In the genomic region with DNA sequence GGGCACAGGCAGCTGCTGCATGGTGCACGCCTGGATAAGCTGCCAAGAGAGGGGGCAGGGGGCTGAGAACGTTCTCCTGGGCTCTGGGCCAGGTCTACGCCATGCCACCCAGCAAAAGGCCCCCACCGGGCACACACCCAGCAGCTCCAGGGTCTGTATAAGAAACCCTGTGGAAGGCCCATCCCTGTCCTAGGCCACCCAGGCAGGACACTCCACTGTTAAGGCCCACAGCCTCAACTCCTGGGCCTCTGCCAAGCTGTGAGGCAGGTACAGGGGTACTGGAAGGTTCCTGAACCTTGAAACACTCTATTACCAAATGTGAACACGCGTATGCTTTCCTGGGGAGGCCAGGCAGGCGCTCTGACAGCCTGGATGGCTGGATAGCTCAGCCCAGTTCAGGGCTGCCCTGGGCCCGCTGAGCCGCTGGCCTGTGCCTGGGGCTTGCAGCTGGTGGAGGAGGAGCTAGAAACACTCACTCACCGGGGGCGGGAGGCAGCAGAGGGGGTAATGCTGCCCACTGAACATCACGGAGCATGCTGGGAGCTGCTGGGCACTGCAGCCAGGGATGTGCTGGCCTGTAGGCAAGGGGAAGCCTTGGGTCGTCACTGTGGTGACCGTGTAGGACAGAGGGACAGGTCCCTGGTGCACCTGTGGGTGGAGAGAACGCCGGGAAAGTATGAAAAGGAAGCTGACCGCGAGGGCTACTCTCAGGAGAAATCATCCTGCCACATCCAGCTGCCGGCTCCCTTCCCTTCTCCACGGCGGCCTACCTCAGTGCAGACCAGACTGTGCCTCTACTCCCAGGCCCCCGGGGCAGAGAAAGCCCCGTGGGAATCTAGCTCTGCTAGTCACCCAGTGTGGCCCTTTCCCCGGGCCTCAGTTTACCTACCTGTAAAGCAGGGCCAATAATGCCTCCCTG, we compare ENCODE assay signal across 8 cellular contexts. TPM values are rescaled to one million over a fixed set of nuclear protein-coding genes. Genes with fewer than 3 reads are reported as not detected.
DNase-seq lines count a peak whose midpoint lies in the region; ATAC-seq and TF ChIP-seq lines count a peak whose summit lies in the region.

No MANE protein-coding gene starts in this region.

- peaks cover 40% of the 10 kb centered on the region for H3K4me1 Mint-ChIP-seq in osteocyte (ENCODE audit: unreplicated experiment)

- H3K4me3 Mint-ChIP-seq in osteocyte (ENCODE audit: unreplicated experiment): no peak overlapping the region

- peak; percentile 65 for DNase-seq in DMS79 treated with DMSO at 0.1 percent for 48 hours (lab: John Stamatoyannopoulos, UW)
- DNase-seq in NCI-H2196 (lab: John Stamatoyannopoulos, UW; ENCODE audit: unreplicated experiment): peak; percentile 43
- DNase-seq in choroid plexus epithelial cell (ENCODE audit: low read depth): peak; percentile 57
- DNase-seq in osteocyte (ENCODE audit: extremely low spot score, unreplicated experiment): no peak
- no peak for DNase-seq in colonic mucosa
- no peak for DNase-seq in NCI-H146 treated with DMSO at 0.1 percent for 48 hours (lab: John Stamatoyannopoulos, UW; ENCODE audit: unreplicated experiment)
- no peak for DNase-seq in amniotic stem cell (lab: John Stamatoyannopoulos, UW)

- peaks cover 13% of the 10 kb centered on the region for H3K36me3 Mint-ChIP-seq in osteocyte (ENCODE audit: unreplicated experiment)

- H3K27ac Mint-ChIP-seq in osteocyte (ENCODE audit: unreplicated experiment): peak overlapping the region; percentile 71

- peaks cover 12% of the 10 kb centered on the region for H3K36me3 ChIP-seq in colonic mucosa

- intact Hi-C loops in colonic mucosa (cut with DNase I): loop anchor here (10.0 kb wide), 1 partner anchor 116 kb away; the partner anchor contains the start of gene CLTB

- no peak for ATAC-seq in HG02759 (IDR thresholded peaks at IDR 0.05; ENCODE audit: unreplicated experiment)

- no peaks in the 10 kb centered on the region for H3K9me3 ChIP-seq in colonic mucosa

- no peak overlapping the region for H3K4me3 ChIP-seq in choroid plexus epithelial cell (ENCODE audit: low read depth, low read length)
- no peak overlapping the region for H3K4me3 ChIP-seq in colonic mucosa

- no peak overlapping the region for H3K27ac ChIP-seq in colonic mucosa

- peaks cover 22% of the 10 kb centered on the region for H3K4me1 ChIP-seq in colonic mucosa

- no peaks in the 10 kb centered on the region for H3K9me3 Mint-ChIP-seq in osteocyte (ENCODE audit: unreplicated experiment)

- no peak for TF ChIP-seq CTCF in choroid plexus epithelial cell (conservative IDR thresholded peaks at IDR 0.05; ENCODE audit: low read depth, low read length)
- no peak for TF ChIP-seq CTCF in osteocyte (IDR thresholded peaks at IDR 0.05)
- TF ChIP-seq CTCF in colonic mucosa (IDR thresholded peaks at IDR 0.05): no peak

- no peak overlapping the region for H3K9ac ChIP-seq in colonic mucosa (ENCODE audit: low read depth in 2 of 2, low read length in 2 of 2)

- no peaks in the 10 kb centered on the region for H3K27me3 Mint-ChIP-seq in osteocyte (ENCODE audit: unreplicated experiment)

- no peaks in the 10 kb centered on the region for H3K27me3 ChIP-seq in colonic mucosa

RNA-seq across cellular contexts. Expression of gene RNF44, which starts 6.0 kb away (rescaled TPM):
- 47.3 and 53.0 TPM in 2 replicates for total RNA-seq in osteocyte
- total RNA-seq in colonic mucosa: 10 to 100 TPM; 58.2 to 67.5 TPM

RNA-seq across cellular contexts. Expression of gene CDHR2, which starts 17.9 kb away (rescaled TPM):
- total RNA-seq in osteocyte (0.34 and 0.43 TPM in 2 replicates), colonic mucosa (10 to 100 TPM; 42.8 to 60.2 TPM)

Comparison
In these comparisons a context has a peak if more than half of its experiments do, and no peak if none do; other contexts are left out.
1. DNase-seq: peak in DMS79 treated with DMSO at 0.1 percent for 48 hours (single experiment), NCI-H2196 (single experiment) and choroid plexus epithelial cell (single experiment); none in osteocyte (single experiment), colonic mucosa (single experiment), NCI-H146 treated with DMSO at 0.1 percent for 48 hours (single experiment) and amniotic stem cell (single experiment).
2. RNA of gene CDHR2, which starts 17.9 kb away (total RNA-seq): 42.8 to 60.2 TPM in colonic mucosa; 0.34 to 0.43 TPM in osteocyte; every median in the first group is over 10 times any median in the second.